Comparison of ENCODE assay signal across 8 cellular contexts in the genomic region with DNA sequence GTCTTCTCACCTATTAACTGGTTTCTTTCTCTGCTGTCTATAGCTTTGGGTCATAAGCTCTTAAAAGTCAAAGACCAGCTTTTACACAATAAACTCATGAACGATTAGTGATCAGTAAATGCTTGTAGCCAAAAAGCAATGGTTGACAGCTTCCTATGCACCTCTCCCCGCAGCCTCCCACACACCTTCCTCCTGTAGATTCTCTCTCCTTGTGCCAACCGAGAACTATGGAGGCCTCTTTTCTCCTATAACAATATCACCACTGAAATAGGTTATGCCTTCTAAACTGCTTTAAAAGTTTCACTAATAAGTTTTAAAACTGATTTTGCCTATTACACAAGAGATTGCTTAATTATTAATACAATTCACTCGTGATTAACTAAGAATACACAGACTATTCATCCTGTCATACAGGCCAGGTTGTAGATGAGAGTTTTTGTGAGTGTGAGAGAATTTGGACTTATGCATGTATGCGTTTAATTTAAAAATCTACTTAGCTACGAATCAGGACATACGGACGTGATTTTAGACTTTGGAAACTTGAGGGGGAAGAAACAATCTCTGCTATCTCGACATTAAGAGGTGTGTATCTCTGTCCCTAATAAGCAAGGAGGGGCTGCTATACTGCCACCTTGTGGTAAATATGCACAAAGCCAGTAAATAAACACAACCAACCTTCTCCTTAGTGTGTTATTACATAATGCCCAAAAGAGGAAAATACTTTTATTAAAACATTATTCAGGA.
DNase-seq lines count a peak whose midpoint lies in the region; ATAC-seq and TF ChIP-seq lines count a peak whose summit lies in the region.

No MANE protein-coding gene starts in this region.

- ATAC-seq in HG03159 (IDR thresholded peaks at IDR 0.05; ENCODE audit: unreplicated experiment) (peak; percentile 73), HG03469 (IDR thresholded peaks at IDR 0.05; ENCODE audit: unreplicated experiment) (no peak)
- peak; percentile 41 for ATAC-seq in effector memory CD8-positive, alpha-beta T cell (replicated peaks)

- H3K4me3 ChIP-seq in AG04449 (ENCODE audit: low read depth, low read length) (no peak overlapping the region), OCI-LY7 (ENCODE audit: low read depth, low read length, poor library complexity, severe bottlenecking) (no peak overlapping the region)

- H3K9me2 ChIP-seq in OCI-LY7 (ENCODE audit: insufficient read depth, low read length): no peaks in the 10 kb centered on the region

- H3K27ac Mint-ChIP-seq in effector memory CD8-positive, alpha-beta T cell: no peak overlapping the region

- intact Hi-C loops in OCI-LY7 (cut with micrococcal nuclease; ENCODE audit: unreplicated experiment): no loop called here

- H3K9me3 Mint-ChIP-seq in effector memory CD8-positive, alpha-beta T cell: no peaks in the 10 kb centered on the region

- H3K36me3 Mint-ChIP-seq in effector memory CD8-positive, alpha-beta T cell (ENCODE audit: insufficient read depth): no peaks in the 10 kb centered on the region

- H4K20me1 ChIP-seq in OCI-LY7 (ENCODE audit: insufficient read depth, low read length): no peaks in the 10 kb centered on the region

- no TSS peak for BruUV-seq in OCI-LY7 (replicated peaks; lab: Mats Ljungman, UMichigan)

- H3K4me1 Mint-ChIP-seq in effector memory CD8-positive, alpha-beta T cell (ENCODE audit: low read depth in 2 of 2): no peaks in the 10 kb centered on the region

- no peak overlapping the region for H3K27ac ChIP-seq in OCI-LY7 (ENCODE audit: low read depth, low read length, poor library complexity, severe bottlenecking)

- no peaks in the 10 kb centered on the region for H3K79me2 ChIP-seq in OCI-LY7 (ENCODE audit: insufficient read depth, low read depth, low read length)

- H2AFZ ChIP-seq in OCI-LY7 (ENCODE audit: low read length): no peak overlapping the region

- POLR2A ChIA-PET in AG04449 (lab: Yijun Ruan, JAX) (no interaction called here), OCI-LY7 (lab: Charles Lee) (interaction anchor here (0.6 kb wide), 1 partner anchor 1494 kb away, joined by 4 read pairs; no protein-coding TSS in a partner anchor)

- H3K27me3 Mint-ChIP-seq in effector memory CD8-positive, alpha-beta T cell: peaks cover 30 to 44% of the 10 kb centered on the region in 2 donors

- no peak overlapping the region for H3K4me3 Mint-ChIP-seq in effector memory CD8-positive, alpha-beta T cell

- no peak overlapping the region for H3K4me2 ChIP-seq in OCI-LY7 (ENCODE audit: low read length)

- H3K36me3 ChIP-seq in OCI-LY7 (ENCODE audit: insufficient read depth, low read length): no peaks in the 10 kb centered on the region

- DNase-seq in AG04449 (ENCODE audit: low read depth, low spot score) (no peak), OCI-LY7 (ENCODE audit: low spot score) (peak; percentile 56), medulla oblongata (ENCODE audit: extremely low spot score) (peak; percentile 65), C1 segment of cervical spinal cord (lab: John Stamatoyannopoulos, UW) (no peak)
- DNase-seq in effector memory CD8-positive, alpha-beta T cell: peak in 2 of 3 experiments; percentile 3 to 5

- TF ChIP-seq CTCF in AG04449 (IDR thresholded peaks at IDR 0.05; ENCODE audit: insufficient read depth, low read length, missing control alignments) (peak; percentile 48), GM12872 (IDR thresholded peaks at IDR 0.05; ENCODE audit: insufficient read depth, low read depth, low read length) (peak; percentile 76), OCI-LY7 (conservative IDR thresholded peaks at IDR 0.05; ENCODE audit: low read length) (peak; percentile 98)

- no peaks in the 10 kb centered on the region for H3K4me1 ChIP-seq in OCI-LY7 (ENCODE audit: insufficient read depth, low read length, poor library complexity, severe bottlenecking)

- CTCF ChIA-PET in AG04449 (lab: Yijun Ruan, JAX): interaction anchor here (0.6 to 3.4 kb wide), 15 partner anchors 9 to 706 kb away, joined by 3 to 19 read pairs (median 5); no protein-coding TSS in a partner anchor
- CTCF ChIA-PET in OCI-LY7 (lab: Charles Lee; ENCODE audit: unreplicated experiment): no interaction called here

- H3K9me3 ChIP-seq in OCI-LY7 (ENCODE audit: low read length): no peaks in the 10 kb centered on the region

Comparison
In these comparisons a context has a peak if more than half of its experiments do, and no peak if none do; other contexts are left out.
1. DNase-seq: peak in OCI-LY7 (single experiment), effector memory CD8-positive, alpha-beta T cell (2 of 3) and medulla oblongata (single experiment); none in AG04449 (single experiment) and C1 segment of cervical spinal cord (0 of 14).
2. CTCF ChIP-seq: peak in every context shown above with its lines; median percentile 98 in OCI-LY7; 76 in GM12872; 48 in AG04449.